8 cellular contexts compared by ENCODE assay signal in genomic region chr1:113758631-113759340, GRCh38. TPM values are rescaled to one million over a fixed set of nuclear protein-coding genes. Genes with fewer than 3 reads are reported as not detected.
DNase-seq lines count a peak whose midpoint lies in the region; ATAC-seq and TF ChIP-seq lines count a peak whose summit lies in the region.

No MANE protein-coding gene starts in this region.

- DNase-seq in NCI-H187 (lab: John Stamatoyannopoulos, UW) (peak; percentile 56 to 80), NCI-H187 treated with DMSO at 0.1 percent for 48 hours (lab: John Stamatoyannopoulos, UW) (no peak), NCI-H128 (lab: John Stamatoyannopoulos, UW; ENCODE audit: unreplicated experiment) (peak; percentile 35), activated B cell treated with CpG ODN at 0.5 μM for 24 hours (peak; percentile 69), caudate nucleus (lab: John Stamatoyannopoulos, UW) (peak in 45 of 61 donors; percentile 19 to 87 (median 55)), islet precursor cell (peak; percentile 88)
- DNase-seq in stimulated activated CD4-positive, alpha-beta T cell treated with anti-CD3 and anti-CD28 coated beads, Interleukin-15, amount 100 ng/mL, for 24 hours = peak; percentile 74

- H3K27me3 Mint-ChIP-seq in activated B cell treated with CpG ODN at 0.5 μM for 24 hours = no peaks in the 10 kb centered on the region

- POLR2A ChIA-PET in activated B cell treated with CpG ODN at 0.5 μM for 24 hours (lab: Charles Lee) = interaction anchor here (0.6 to 4.2 kb wide), 22 partner anchors 8 to 1140 kb away, joined by 3 to 78 read pairs (median 6); partner anchors contain the start of genes AP4B1, HIPK1, LRIG2 and NRAS

- peaks cover 21% of the 10 kb centered on the region for H3K4me1 Mint-ChIP-seq in activated B cell treated with CpG ODN at 0.5 μM for 24 hours

- peak overlapping the region; percentile 94 for H3K4me3 Mint-ChIP-seq in activated B cell treated with CpG ODN at 0.5 μM for 24 hours

- peak overlapping the region; percentile 98 for H3K27ac Mint-ChIP-seq in activated B cell treated with CpG ODN at 0.5 μM for 24 hours

- peak overlapping the region; percentile 94 for H3K27ac ChIP-seq in caudate nucleus (ENCODE audit: low read depth, low read length)

- CTCF ChIA-PET in activated B cell treated with CpG ODN at 0.5 μM for 24 hours (lab: Charles Lee) = interaction anchor here (1.1 to 2.3 kb wide), 4 partner anchors 52 to 686 kb away, joined by 3 to 7 read pairs (median 4); partner anchors contain the start of gene LRIG2

- peaks cover 31% of the 10 kb centered on the region for H3K36me3 Mint-ChIP-seq in activated B cell treated with CpG ODN at 0.5 μM for 24 hours (ENCODE audit: low read depth)

- no peaks in the 10 kb centered on the region for H3K9me3 Mint-ChIP-seq in activated B cell treated with CpG ODN at 0.5 μM for 24 hours

- intact Hi-C loops in activated B cell treated with CpG ODN at 0.5 μM for 24 hours (cut with micrococcal nuclease) = loop anchor here (1.0 to 5.0 kb wide), 12 partner anchors 25 to 1141 kb away; partner anchors contain the start of genes CAPZA1, CSDE1, DCLRE1B and DENND2C

- TF ChIP-seq CTCF in activated B cell treated with CpG ODN at 0.5 μM for 24 hours (IDR thresholded peaks at IDR 0.05) = no peak

- ATAC-seq in HG02623 (IDR thresholded peaks at IDR 0.05; ENCODE audit: unreplicated experiment) (peak; percentile 62), activated B cell treated with CpG ODN at 0.5 μM for 24 hours (ENCODE audit: low read depth) (peak; percentile 48)

RNA-seq across cellular contexts. Expression of gene PHTF1, which starts 0.5 kb away (rescaled TPM):
- 19.2 and 25.0 TPM in 2 replicates for total RNA-seq in activated B cell treated with CpG ODN at 0.5 μM for 24 hours

RNA-seq across cellular contexts. Expression of gene RSBN1, which starts 53.5 kb away (rescaled TPM):
- total RNA-seq in activated B cell treated with CpG ODN at 0.5 μM for 24 hours = 26.4 and 29.1 TPM in 2 replicates
